In the genomic region with DNA sequence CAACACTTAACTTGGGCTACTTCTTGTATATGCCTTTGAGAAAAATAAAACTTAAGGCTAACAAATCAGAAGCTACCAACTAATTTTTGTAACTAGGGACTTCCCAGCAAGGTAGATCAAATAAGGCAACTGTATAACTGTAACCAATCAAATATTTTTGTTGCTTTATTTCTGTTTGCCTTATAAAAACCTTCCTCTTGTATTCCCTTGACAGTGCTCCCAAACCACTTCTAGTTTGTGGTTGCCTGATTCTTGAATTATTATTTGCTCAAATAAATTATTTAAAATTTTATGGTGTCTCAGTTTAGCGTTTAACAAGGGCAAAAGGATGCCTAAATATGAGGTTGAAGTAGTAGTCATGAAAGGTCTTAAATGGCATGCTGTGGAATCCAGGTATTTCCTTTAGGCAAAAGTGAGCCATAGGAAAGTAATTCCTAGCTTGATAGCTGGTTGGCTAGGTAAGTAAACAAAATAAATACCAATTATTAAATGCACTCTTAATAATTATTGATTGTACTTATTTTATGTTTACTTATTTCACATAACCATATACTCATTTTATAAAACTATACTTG, we compare ENCODE assay signal across 19 cellular contexts.
DNase-seq lines count a peak whose midpoint lies in the region; ATAC-seq, FAIRE-seq and TF ChIP-seq lines count a peak whose summit lies in the region.
"Had no signal": no experiment of that assay in that cellular context is flagged by ENCODE, and none has a peak within 500 bp of the region (broad histone marks: within the 10 kb centered on the region; RNA-seq: fewer than 3 reads in every experiment).

No MANE protein-coding gene starts in this region.

- no peak overlapping the region for H4K8ac ChIP-seq in mesendoderm (ENCODE audit: low read depth, low read length)

- no peak overlapping the region for H2BK5ac ChIP-seq in mesendoderm (ENCODE audit: low read length)

- H3K4me3 ChIP-seq in PC-3 (ENCODE audit: low read length): no peak overlapping the region
- H3K4me3 ChIP-seq in bronchial epithelial cell (ENCODE audit: low read depth, low read length): no peak overlapping the region
- H3K4me3 ChIP-seq in mesendoderm (ENCODE audit: low read length): no peak overlapping the region
- no peak overlapping the region for H3K4me3 ChIP-seq in vagina
- H3K4me3 ChIP-seq: GM23248 had no signal

- no peaks in the 10 kb centered on the region for H3K79me1 ChIP-seq in mesendoderm (ENCODE audit: low read length)

- H4K20me1 ChIP-seq in PC-3 (ENCODE audit: low read length): no peaks in the 10 kb centered on the region

- no peak overlapping the region for H2AK5ac ChIP-seq in mesendoderm (ENCODE audit: low read length)

- no peaks in the 10 kb centered on the region for H3K9me3 ChIP-seq in PC-3 (ENCODE audit: low read length)
- H3K9me3 ChIP-seq in vagina: no peaks in the 10 kb centered on the region

- no peak overlapping the region for H3K56ac ChIP-seq in mesendoderm (ENCODE audit: low read length)

- BruUV-seq in PC-3 (replicated peaks; lab: Mats Ljungman, UMichigan): no TSS peak

- TF ChIP-seq CTCF in PC-3 (conservative IDR thresholded peaks at IDR 0.05; ENCODE audit: low read depth, low read length) (no peak), bronchial epithelial cell (IDR thresholded peaks at IDR 0.05; ENCODE audit: insufficient read depth, low read length, severe bottlenecking) (no peak), vagina (IDR thresholded peaks at IDR 0.05) (no peak)

- no peak overlapping the region for H2AFZ ChIP-seq in PC-3 (ENCODE audit: low read length)
- H2AFZ ChIP-seq: GM23248 had no signal

- no peak overlapping the region for H3K9ac ChIP-seq in PC-3 (ENCODE audit: low read length)
- H3K9ac ChIP-seq in mesendoderm (ENCODE audit: low read length): no peak overlapping the region
- H3K9ac ChIP-seq: GM23248 had no signal

- no peaks in the 10 kb centered on the region for H3K36me3 ChIP-seq in PC-3 (ENCODE audit: low read depth, low read length)
- H3K36me3 ChIP-seq in bronchial epithelial cell (ENCODE audit: control insufficient read depth, insufficient read depth, low read length): no peaks in the 10 kb centered on the region
- H3K36me3 ChIP-seq in mesendoderm (ENCODE audit: control insufficient read depth, insufficient read depth, low read length): no peaks in the 10 kb centered on the region
- H3K36me3 ChIP-seq in vagina: no peaks in the 10 kb centered on the region

- no peaks in the 10 kb centered on the region for H3K27me3 ChIP-seq in PC-3 (ENCODE audit: low read length)
- no peaks in the 10 kb centered on the region for H3K27me3 ChIP-seq in bronchial epithelial cell (ENCODE audit: control insufficient read depth, insufficient read depth, low read length)
- no peaks in the 10 kb centered on the region for H3K27me3 ChIP-seq in mesendoderm (ENCODE audit: insufficient read depth, low read length, poor library complexity)
- no peaks in the 10 kb centered on the region for H3K27me3 ChIP-seq in vagina

- H2BK120ac ChIP-seq in mesendoderm (ENCODE audit: low read depth, low read length): no peak overlapping the region

- H3K79me2 ChIP-seq in PC-3 (ENCODE audit: low read length): no peaks in the 10 kb centered on the region
- H3K79me2 ChIP-seq in mesendoderm (ENCODE audit: control insufficient read depth, insufficient read depth, low read length): no peaks in the 10 kb centered on the region

- TF ChIP-seq POLR2A in vagina (IDR thresholded peaks at IDR 0.05): no peak

- no peak overlapping the region for H3K27ac ChIP-seq in PC-3 (ENCODE audit: low read length)
- no peak overlapping the region for H3K27ac ChIP-seq in mesendoderm (ENCODE audit: low read depth, low read length)
- H3K27ac ChIP-seq in vagina: no peak overlapping the region
- H3K27ac ChIP-seq: GM23248 had no signal

- no peaks in the 10 kb centered on the region for H3F3A ChIP-seq in PC-3 (ENCODE audit: low read length, unreplicated experiment)

- DNase-seq in PC-3: peak; percentile 61
- peak; percentile 23 for DNase-seq in bronchial epithelial cell (ENCODE audit: low read depth)
- DNase-seq in mesendoderm: peak; percentile 37
- DNase-seq in vagina (ENCODE audit: extremely low spot score in 2 of 2): no peak
- no peak for DNase-seq in Right ventricle myocardium inferior (ENCODE audit: missing footprints)
- no peak for DNase-seq in D341Med (ENCODE audit: low spot score)
- DNase-seq: C1 segment of cervical spinal cord; Calu3; CD4-positive, alpha-beta memory T cell; COR-L47; DMS153; DND-41; GM23248; H7; HCEC 1CT had no signal

- intact Hi-C loops in PC-3 (cut with micrococcal nuclease): no loop called here
- intact Hi-C loops in vagina (cut with DNase I): no loop called here
- intact Hi-C loops in Right ventricle myocardium inferior (cut with DNase I): no loop called here

- CTCF ChIA-PET in PC-3 (lab: Charles Lee): no interaction called here

- H3K23ac ChIP-seq in mesendoderm (ENCODE audit: low read length): no peak overlapping the region

- H3K4me1 ChIP-seq in PC-3 (ENCODE audit: insufficient read depth, low read length): peaks cover 14% of the 10 kb centered on the region
- no peaks in the 10 kb centered on the region for H3K4me1 ChIP-seq in mesendoderm (ENCODE audit: control insufficient read depth, low read depth, low read length)
- no peaks in the 10 kb centered on the region for H3K4me1 ChIP-seq in vagina

- no peak overlapping the region for H2BK15ac ChIP-seq in mesendoderm (replicated peaks; ENCODE audit: low read depth)

- no peak for FAIRE-seq in bronchial epithelial cell (lab: Jason Lieb, UNC)
- FAIRE-seq: G401.6, GM12892, GM19239, H1 had no signal

- H3K18ac ChIP-seq in mesendoderm (ENCODE audit: low read length): no peak overlapping the region

- no peak overlapping the region for H4K5ac ChIP-seq in mesendoderm (ENCODE audit: low read length)

- H3K4me2 ChIP-seq in PC-3 (ENCODE audit: low read length): peak overlapping the region; percentile 10; the same call in 1 of the 2 replicates
- H3K4me2 ChIP-seq in mesendoderm (ENCODE audit: low read length): no peak overlapping the region

- 100% methylated on average over 1 of the region's 1 CpG for WGBS in mesendoderm (ENCODE audit: extremely low coverage, insufficient coverage, low lambda C conversion rate)

- no peaks in the 10 kb centered on the region for H3K9me2 ChIP-seq in PC-3 (replicated peaks; ENCODE audit: low read length)

- ATAC-seq in PC-3: peak; percentile 68
- ATAC-seq in Right ventricle myocardium inferior: no peak

- POLR2A ChIA-PET in PC-3 (lab: Charles Lee; ENCODE audit: unreplicated experiment): no interaction called here

- no peak overlapping the region for H3K4ac ChIP-seq in mesendoderm (ENCODE audit: low read depth, low read length)

Comparison
In these comparisons a context has a peak if more than half of its experiments do, and no peak if none do; other contexts are left out.
1. DNase-seq: peak in PC-3 (single experiment), bronchial epithelial cell (single experiment) and mesendoderm (single experiment); none in vagina (0 of 2), Right ventricle myocardium inferior (single experiment) and D341Med (single experiment).